ENCODE assay signal across 9 cellular contexts in the genomic region with DNA sequence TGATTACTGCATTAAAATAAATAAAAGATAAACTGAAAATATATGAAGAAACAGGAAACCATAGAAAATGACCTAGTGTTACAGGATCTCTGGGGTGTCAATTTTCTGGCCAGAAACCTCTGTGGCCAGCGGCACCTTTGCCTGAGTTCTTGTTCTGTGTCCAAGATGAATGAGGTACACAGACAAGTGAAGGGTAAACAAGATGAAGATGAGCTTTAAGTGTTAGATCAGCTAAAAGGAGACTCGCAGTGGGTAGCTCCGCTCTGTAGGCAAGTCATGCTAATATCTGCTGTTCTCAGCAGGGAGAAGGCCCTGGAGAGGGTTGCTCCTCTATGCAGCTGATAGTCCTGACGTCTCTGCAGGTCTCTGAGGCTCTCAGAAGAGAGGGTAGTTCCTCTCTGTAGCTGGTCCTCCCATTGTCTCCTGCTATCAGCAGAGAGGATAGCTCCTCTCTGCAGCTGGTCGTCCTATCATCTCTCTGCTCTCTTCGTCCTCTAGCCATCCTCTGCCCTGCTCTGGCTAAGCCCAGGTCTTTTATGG. TPM values are rescaled to one million over a fixed set of nuclear protein-coding genes. Genes with fewer than 3 reads are reported as not detected.
DNase-seq lines count a peak whose midpoint lies in the region; ATAC-seq, FAIRE-seq and TF ChIP-seq lines count a peak whose summit lies in the region.
"Had no signal": no experiment of that assay in that cellular context is flagged by ENCODE, and none has a peak within 500 bp of the region (broad histone marks: within the 10 kb centered on the region; RNA-seq: fewer than 3 reads in every experiment).

No MANE protein-coding gene starts in this region.

- POLR2A ChIA-PET in CD8-positive, alpha-beta T cell (lab: Charles Lee), result no interaction called here

- CTCF ChIA-PET in CD8-positive, alpha-beta T cell (lab: Charles Lee), result interaction anchor here (0.5 to 2.0 kb wide), 4 partner anchors 8 to 203 kb away, joined by 4 to 9 read pairs (median 6); no protein-coding TSS in a partner anchor

- no peaks in the 10 kb centered on the region for H3K36me3 ChIP-seq in CD8-positive, alpha-beta T cell (ENCODE audit: insufficient read depth, low read length)
- H3K36me3 ChIP-seq in HUES6 (ENCODE audit: control insufficient read depth, insufficient read depth, low read length) (no peaks in the 10 kb centered on the region), bronchial epithelial cell (ENCODE audit: control insufficient read depth, insufficient read depth, low read length) (no peaks in the 10 kb centered on the region)

- H3K9me3 ChIP-seq in CD8-positive, alpha-beta T cell (ENCODE audit: low read length), result no peaks in the 10 kb centered on the region
- no peaks in the 10 kb centered on the region for H3K9me3 ChIP-seq in HUES6 (ENCODE audit: control insufficient read depth, insufficient read depth, low read depth, low read length)

- peak overlapping the region; percentile 71 for H3K4me3 ChIP-seq in CD8-positive, alpha-beta T cell (ENCODE audit: low read depth, low read length)
- H3K4me3 ChIP-seq in HUES6 (ENCODE audit: low read depth, low read length) (peak overlapping the region; percentile 68), bronchial epithelial cell (ENCODE audit: low read depth, low read length) (peak overlapping the region; percentile 44)

- no peaks in the 10 kb centered on the region for H3K9me3 Mint-ChIP-seq in CD8-positive, alpha-beta T cell
- no peaks in the 10 kb centered on the region for H3K9me3 Mint-ChIP-seq in nephron

- H3K9ac ChIP-seq in HUES6 (ENCODE audit: low read length), result peak overlapping the region; percentile 51

- H3K36me3 Mint-ChIP-seq in CD8-positive, alpha-beta T cell, result no peaks in the 10 kb centered on the region
- H3K36me3 Mint-ChIP-seq in nephron (ENCODE audit: low read depth), result no peaks in the 10 kb centered on the region

- no peak overlapping the region for H3K27ac ChIP-seq in CD8-positive, alpha-beta T cell (ENCODE audit: low read depth, low read length)
- H3K27ac ChIP-seq in HUES6 (ENCODE audit: low read depth, low read length), result no peak overlapping the region
- H3K27ac ChIP-seq: HL-60 had no signal

- no peaks in the 10 kb centered on the region for H3K27me3 Mint-ChIP-seq in CD8-positive, alpha-beta T cell (ENCODE audit: low read depth)
- no peaks in the 10 kb centered on the region for H3K27me3 Mint-ChIP-seq in nephron (ENCODE audit: low read depth)

- no peak for ATAC-seq in CD8-positive, alpha-beta T cell
- no peak for ATAC-seq in HG03039 (IDR thresholded peaks at IDR 0.05; ENCODE audit: unreplicated experiment)

- no peak for DNase-seq in CD8-positive, alpha-beta T cell
- no peak for DNase-seq in bronchial epithelial cell (ENCODE audit: low read depth)
- no peak for DNase-seq in NCI-H2107 treated with DMSO at 0.1 percent for 48 hours (lab: John Stamatoyannopoulos, UW; ENCODE audit: unreplicated experiment)
- no peak for DNase-seq in hippocampal formation (lab: John Stamatoyannopoulos, UW)
- DNase-seq in NCI-H2171 treated with DMSO at 0.1 percent for 48 hours (lab: John Stamatoyannopoulos, UW), result no peak

- peaks cover 9% of the 10 kb centered on the region for H3K4me1 ChIP-seq in CD8-positive, alpha-beta T cell (ENCODE audit: insufficient read depth, low read length)
- H3K4me1 ChIP-seq in HUES6 (ENCODE audit: control insufficient read depth, insufficient read depth, low read length), result peaks cover 10% of the 10 kb centered on the region

- H3K4me3 Mint-ChIP-seq in CD8-positive, alpha-beta T cell, result peak overlapping the region; percentile 85
- peak overlapping the region; percentile 85 to 88 (median 85) for H3K4me3 Mint-ChIP-seq in nephron

- no peak for TF ChIP-seq CTCF in CD8-positive, alpha-beta T cell (IDR thresholded peaks at IDR 0.05)
- TF ChIP-seq CTCF in bronchial epithelial cell (IDR thresholded peaks at IDR 0.05; ENCODE audit: insufficient read depth, low read length, severe bottlenecking) (no peak), nephron (IDR thresholded peaks at IDR 0.05; ENCODE audit: unreplicated experiment in 3 of 3) (no peak)

- H3K4me1 Mint-ChIP-seq in CD8-positive, alpha-beta T cell (ENCODE audit: low read depth), result peaks cover 12% of the 10 kb centered on the region
- peaks cover 23% of the 10 kb centered on the region for H3K4me1 Mint-ChIP-seq in nephron

- intact Hi-C loops in CD8-positive, alpha-beta T cell (cut with DNase I, micrococcal nuclease), result loop anchor here (1.0 to 2.0 kb wide), 2 partner anchors 35 to 36 kb away; partner anchors contain the start of gene TBC1D22B (in 2 of the 2)

- no peaks in the 10 kb centered on the region for H3K27me3 ChIP-seq in CD8-positive, alpha-beta T cell (ENCODE audit: insufficient read depth, low read length)
- no peaks in the 10 kb centered on the region for H3K27me3 ChIP-seq in HUES6 (ENCODE audit: control insufficient read depth, insufficient read depth, low read length)
- no peaks in the 10 kb centered on the region for H3K27me3 ChIP-seq in bronchial epithelial cell (ENCODE audit: control insufficient read depth, insufficient read depth, low read length)

- FAIRE-seq in bronchial epithelial cell (lab: Jason Lieb, UNC), result no peak

- peak overlapping the region; percentile 56 for H3K27ac Mint-ChIP-seq in CD8-positive, alpha-beta T cell
- H3K27ac Mint-ChIP-seq in nephron, result peak overlapping the region; percentile 82 to 96 (median 87)

RNA-seq across cellular contexts. Expression of gene TBC1D22B, which starts 35.9 kb away (rescaled TPM):
- 1 to 10 TPM; 6.7 to 6.8 TPM for total RNA-seq in CD8-positive, alpha-beta T cell
- total RNA-seq in bronchial epithelial cell, result 4.7 and 6.7 TPM in 2 replicates

RNA-seq across cellular contexts. Expression of gene TMEM217, which starts 36.3 kb away (rescaled TPM):
- 1 to 10 TPM in 1 of 2 experiments, under 1 TPM in 1; 0.27 to 1.2 TPM for total RNA-seq in CD8-positive, alpha-beta T cell
- total RNA-seq in bronchial epithelial cell, result 0.26 and 0.38 TPM in 2 replicates

RNA-seq across cellular contexts. Expression of gene PIM1, which starts 51.7 kb away (rescaled TPM):
- total RNA-seq in CD8-positive, alpha-beta T cell, result 100 to 1,000 TPM; 125 TPM
- total RNA-seq in bronchial epithelial cell, result 29.2 and 35.3 TPM in 2 replicates
